In genomic region chr10:43912469-43912868, GRCh38 we compare ENCODE assay signal across 14 cellular contexts.
A peak's percentile ranks its signal among the peaks of the same experiment; 100 is the strongest.
DNase-seq lines count a peak whose midpoint lies in the region; ATAC-seq, FAIRE-seq and TF ChIP-seq lines count a peak whose summit lies in the region.
"Had no signal": no experiment of that assay in that cellular context is flagged by ENCODE, and none has a peak within 500 bp of the region (broad histone marks: within the 10 kb centered on the region; RNA-seq: fewer than 3 reads in every experiment).

No MANE protein-coding gene starts in this region.

- H4K5ac ChIP-seq in IMR-90 (ENCODE audit: low read depth, low read length): 0 out of 2 replicates have a peak overlapping the region, but pooled peaks have one; percentile 12

- no TSS peak for BruUV-seq in IMR-90 (replicated peaks; lab: Mats Ljungman, UMichigan)

- H4K8ac ChIP-seq in IMR-90 (ENCODE audit: low read depth in 2 of 2, low read length in 2 of 2): peak overlapping the region in 1 of 2 experiments; percentile 80; a peak in 2 of 4 replicates
- no peak overlapping the region for H4K8ac ChIP-seq in neuronal stem cell (ENCODE audit: low read depth, low read length)

- CTCF ChIA-PET in IMR-90 (lab: Yijun Ruan, JAX): no interaction called here

- H3K14ac ChIP-seq in IMR-90 (replicated peaks; ENCODE audit: low read depth, low read length) (0 out of 2 replicates have a peak overlapping the region, but pooled peaks have one; percentile 40), neuronal stem cell (ENCODE audit: low read length) (no peak overlapping the region)

- peak overlapping the region; percentile 50 for H2AK9ac ChIP-seq in IMR-90 (replicated peaks; ENCODE audit: low read depth, low read length, poor library complexity)

- no peak for TF ChIP-seq RAD21 in IMR-90 (IDR thresholded peaks at IDR 0.05; ENCODE audit: low read length)

- H3F3A ChIP-seq in GM23248 (ENCODE audit: insufficient read depth): no peaks in the 10 kb centered on the region

- H3K27ac ChIP-seq in GM23248 (no peak overlapping the region), IMR-90 (ENCODE audit: insufficient read depth, low read length) (no peak overlapping the region), neuronal stem cell (replicated peaks; ENCODE audit: low read length) (no peak overlapping the region), pancreas (no peak overlapping the region)
- H3K27ac ChIP-seq: BLaER1, SJSA1 had no signal

- no peaks in the 10 kb centered on the region for H3K36me3 Mint-ChIP-seq in activated T-helper 17 cell treated with anti-CD3 and anti-CD28 coated beads, Interleukin-2, amount 50 U/mL, for 72 hours (ENCODE audit: low read depth)
- H3K36me3 Mint-ChIP-seq: CD8-positive, alpha-beta memory T cell had no signal

- H2BK12ac ChIP-seq in neuronal stem cell (ENCODE audit: low read length): no peak overlapping the region

- 0 out of 2 replicates have a peak, but pooled peaks cover 3% of the 10 kb centered on the region for H3K9me1 ChIP-seq in IMR-90 (ENCODE audit: insufficient read depth, low read length)

- peak overlapping the region; percentile 10 for H3K27ac Mint-ChIP-seq in activated T-helper 17 cell treated with anti-CD3 and anti-CD28 coated beads, Interleukin-2, amount 50 U/mL, for 72 hours

- TF ChIP-seq CTCF in IMR-90 (conservative IDR thresholded peaks at IDR 0.05; ENCODE audit: low read depth, low read length): no peak
- no peak for TF ChIP-seq CTCF in pancreas (IDR thresholded peaks at IDR 0.05)

- H3K27me3 Mint-ChIP-seq in activated T-helper 17 cell treated with anti-CD3 and anti-CD28 coated beads, Interleukin-2, amount 50 U/mL, for 72 hours: no peaks in the 10 kb centered on the region

- peaks cover 7% of the 10 kb centered on the region; the same call in 1 of the 2 replicates for H3K4me1 ChIP-seq in GM23248 (ENCODE audit: insufficient read depth)
- peaks cover 7% of the 10 kb centered on the region for H3K4me1 ChIP-seq in IMR-90 (ENCODE audit: control insufficient read depth, insufficient read depth, low read length)
- H3K4me1 ChIP-seq in neuronal stem cell (ENCODE audit: control insufficient read depth in 2 of 2, insufficient read depth in 1 of 2, low read depth in 1 of 2, low read length in 2 of 2): no peaks in the 10 kb centered on the region
- H3K4me1 ChIP-seq in pancreas: no peaks in the 10 kb centered on the region
- H3K4me1 ChIP-seq: BLaER1, SJSA1 had no signal

- peak overlapping the region; percentile 41; the same call in 1 of the 2 replicates for H4K91ac ChIP-seq in IMR-90 (ENCODE audit: insufficient read depth, low read depth, low read length)
- no peak overlapping the region for H4K91ac ChIP-seq in neuronal stem cell (ENCODE audit: low read depth, low read length, poor library complexity)

- POLR2A ChIA-PET in IMR-90 (lab: Charles Lee; ENCODE audit: unreplicated experiment): no interaction called here

- H3K18ac ChIP-seq in IMR-90 (ENCODE audit: low read depth, low read length) (peak overlapping the region; percentile 89; the same call in 1 of the 2 replicates), neuronal stem cell (ENCODE audit: low read length) (peak overlapping the region; percentile 53)

- ATAC-seq in IMR-90 (ENCODE audit: low read depth) (no peak), pancreas (no peak), HG03378 (IDR thresholded peaks at IDR 0.05; ENCODE audit: unreplicated experiment) (no peak)
- ATAC-seq in activated T-helper 17 cell treated with anti-CD3 and anti-CD28 coated beads, Interleukin-2, amount 50 U/mL, for 72 hours (replicated peaks): no peak

- in situ Hi-C loops in GM23248 (cut with MboI): no loop called here
- in situ Hi-C loops in IMR-90 (cut with MboI; ENCODE audit: low sequenced_read_pairs): no loop called here

- no peaks in the 10 kb centered on the region for H3K4me1 Mint-ChIP-seq in activated T-helper 17 cell treated with anti-CD3 and anti-CD28 coated beads, Interleukin-2, amount 50 U/mL, for 72 hours

- no peak overlapping the region for H3K56ac ChIP-seq in IMR-90 (ENCODE audit: extremely low read depth, insufficient read depth, low read length)

- H3K36me3 ChIP-seq in GM23248 (ENCODE audit: low read depth) (no peaks in the 10 kb centered on the region), IMR-90 (ENCODE audit: control insufficient read depth, insufficient read depth, low read length) (no peaks in the 10 kb centered on the region), neuronal stem cell (replicated peaks in 1 of 2; ENCODE audit: control insufficient read depth in 2 of 2, insufficient read depth in 2 of 2, low read length in 2 of 2) (no peaks in the 10 kb centered on the region), pancreas (no peaks in the 10 kb centered on the region)
- H3K36me3 ChIP-seq: BLaER1, SJSA1 had no signal

- H2BK15ac ChIP-seq in IMR-90 (ENCODE audit: low read depth, low read length) (0 out of 3 replicates have a peak overlapping the region, but pooled peaks have one; percentile 56), neuronal stem cell (ENCODE audit: low read length) (no peak overlapping the region)

- TF ChIP-seq POLR2A in IMR-90 (IDR thresholded peaks at IDR 0.05; ENCODE audit: low read depth, low read length): no peak

- H3K4me3 Mint-ChIP-seq in activated T-helper 17 cell treated with anti-CD3 and anti-CD28 coated beads, Interleukin-2, amount 50 U/mL, for 72 hours: no peak overlapping the region

- no peaks in the 10 kb centered on the region for H3K9me2 ChIP-seq in GM23248 (ENCODE audit: insufficient read depth)

- peak overlapping the region; percentile 45; the same call in 1 of the 2 replicates for H2BK20ac ChIP-seq in IMR-90 (ENCODE audit: low read depth, low read length)

- H3K23ac ChIP-seq in IMR-90 (ENCODE audit: low read depth, low read length): peak overlapping the region; percentile 36; the same call in 1 of the 2 replicates
- no peak overlapping the region for H3K23ac ChIP-seq in neuronal stem cell (ENCODE audit: low read depth, low read length, poor library complexity)

- H3K79me2 ChIP-seq in GM23248 (ENCODE audit: insufficient read depth): no peaks in the 10 kb centered on the region

- peak overlapping the region; percentile 48 for H3K4ac ChIP-seq in IMR-90 (ENCODE audit: low read depth, low read length)
- H3K4ac ChIP-seq in neuronal stem cell (ENCODE audit: low read length): no peak overlapping the region

- H2BK5ac ChIP-seq in IMR-90 (ENCODE audit: low read depth, low read length, poor library complexity, severe bottlenecking): peak overlapping the region; percentile 33
- no peak overlapping the region for H2BK5ac ChIP-seq in neuronal stem cell (ENCODE audit: low read length)

- H3K79me1 ChIP-seq in IMR-90 (ENCODE audit: low read depth in 1 of 2, low read length in 2 of 2) (no peaks in the 10 kb centered on the region), neuronal stem cell (ENCODE audit: low read depth, low read length) (no peaks in the 10 kb centered on the region)

- H4K20me1 ChIP-seq in GM23248 (ENCODE audit: insufficient read depth) (no peaks in the 10 kb centered on the region), IMR-90 (ENCODE audit: insufficient read depth, low read length) (no peaks in the 10 kb centered on the region)
- H4K20me1 ChIP-seq: BLaER1 had no signal

- H3K9me3 ChIP-seq in GM23248 (ENCODE audit: low read depth): no peaks in the 10 kb centered on the region
- H3K9me3 ChIP-seq in IMR-90 (ENCODE audit: control insufficient read depth, insufficient read depth, low read length): no peaks in the 10 kb centered on the region; the same call in 1 of the 2 replicates
- no peaks in the 10 kb centered on the region for H3K9me3 ChIP-seq in neuronal stem cell (replicated peaks in 1 of 2; ENCODE audit: control insufficient read depth in 2 of 2, insufficient read depth in 1 of 2, low read depth in 1 of 2, low read length in 2 of 2)
- H3K9me3 ChIP-seq in pancreas: no peaks in the 10 kb centered on the region
- H3K9me3 ChIP-seq: SJSA1 had no signal

- dilution Hi-C loops in IMR-90 (cut with HindIII; ENCODE audit: low sequenced_read_pairs, unreplicated experiment): no loop called here

- DNase-seq in GM23248 (no peak), IMR-90 (no peak), neuronal stem cell (ENCODE audit: low spot score) (no peak), pancreas (no peak), DMS53 (lab: John Stamatoyannopoulos, UW) (no peak)
- DNase-seq: CD8-positive, alpha-beta memory T cell; Karpas-422; NCI-H1436 treated with DMSO at 0.1 percent for 48 hours; NCI-H2081; NCI-H524 had no signal

- FAIRE-seq in pancreas (lab: Jason Lieb, UNC): no peak

- intact Hi-C loops in IMR-90 (cut with micrococcal nuclease): no loop called here
- intact Hi-C loops in pancreas (cut with DNase I): no loop called here

- H2BK120ac ChIP-seq in IMR-90 (ENCODE audit: low read depth, low read length): peak overlapping the region; percentile 74
- H2BK120ac ChIP-seq in neuronal stem cell (ENCODE audit: low read depth, low read length): no peak overlapping the region

- H3K27me3 ChIP-seq in GM23248 (replicated peaks; ENCODE audit: insufficient read depth) (no peaks in the 10 kb centered on the region), IMR-90 (ENCODE audit: control insufficient read depth, insufficient read depth, low read length) (no peaks in the 10 kb centered on the region), neuronal stem cell (ENCODE audit: control insufficient read depth in 3 of 3, insufficient read depth in 3 of 3, low read depth in 1 of 3, low read length in 3 of 3) (no peaks in the 10 kb centered on the region), pancreas (no peaks in the 10 kb centered on the region)
- H3K27me3 ChIP-seq: BLaER1, SJSA1 had no signal

- no peaks in the 10 kb centered on the region for H3K9me3 Mint-ChIP-seq in activated T-helper 17 cell treated with anti-CD3 and anti-CD28 coated beads, Interleukin-2, amount 50 U/mL, for 72 hours
- H3K9me3 Mint-ChIP-seq: CD8-positive, alpha-beta memory T cell had no signal

- 94 to 98% methylated on average over 3 of the region's 3 CpGs for WGBS in GM23248 (ENCODE audit: low coverage in 1 of 2, low lambda C conversion rate in 2 of 2, missing lambda C conversion rate in 2 of 2), 2 experiments
- WGBS in IMR-90 (ENCODE audit: extremely low coverage in 2 of 2, insufficient read length in 1 of 2), 2 experiments: no CpG with 5 or more reads among the region's 3 CpGs
- no CpG with 5 or more reads among the region's 3 CpGs for WGBS in neuronal stem cell (ENCODE audit: extremely low coverage in 2 of 2, insufficient read length in 2 of 2, insufficient replicate concordance in 1 of 2), 2 donors
- 79 to 89% methylated on average over 3 of the region's 3 CpGs for WGBS in pancreas, 2 donors

- H3K9ac ChIP-seq in GM23248 (no peak overlapping the region), IMR-90 (ENCODE audit: low read depth, low read length) (no peak overlapping the region), neuronal stem cell (ENCODE audit: low read depth, low read length, poor library complexity) (no peak overlapping the region)
- H3K9ac ChIP-seq: BLaER1 had no signal

- H3K4me2 ChIP-seq in GM23248 (ENCODE audit: unreplicated experiment) (no peak overlapping the region), IMR-90 (ENCODE audit: low read depth, low read length) (no peak overlapping the region), neuronal stem cell (ENCODE audit: insufficient read depth, low read length, poor library complexity, severe bottlenecking) (no peak overlapping the region)
- H3K4me2 ChIP-seq: BLaER1 had no signal

- H3K4me3 ChIP-seq in GM23248: no peak overlapping the region
- no peak overlapping the region for H3K4me3 ChIP-seq in IMR-90 (ENCODE audit: insufficient read depth, low read depth, low read length)
- H3K4me3 ChIP-seq in neuronal stem cell (ENCODE audit: low read length in 2 of 2): no peak overlapping the region
- H3K4me3 ChIP-seq in pancreas: no peak overlapping the region
- H3K4me3 ChIP-seq: BLaER1, SJSA1 had no signal

- H2AK5ac ChIP-seq in IMR-90 (ENCODE audit: low read depth, low read length) (peak overlapping the region; percentile 62; the same call in 1 of the 2 replicates), neuronal stem cell (ENCODE audit: low read depth, low read length) (no peak overlapping the region)

- H2AFZ ChIP-seq in GM23248: peak overlapping the region; percentile 28; the same call in 1 of the 2 replicates
- H2AFZ ChIP-seq in IMR-90 (replicated peaks; ENCODE audit: low read length, poor library complexity): peak overlapping the region; percentile 46
- H2AFZ ChIP-seq in neuronal stem cell (ENCODE audit: low read length): no peak overlapping the region
